In genomic region chrX:117990438-117990837, GRCh38 we compare ENCODE assay signal across 35 cellular contexts.
DNase-seq lines count a peak whose midpoint lies in the region; ATAC-seq, FAIRE-seq and TF ChIP-seq lines count a peak whose summit lies in the region.
"Had no signal": no experiment of that assay in that cellular context is flagged by ENCODE, and none has a peak within 500 bp of the region (broad histone marks: within the 10 kb centered on the region; RNA-seq: fewer than 3 reads in every experiment).

No MANE protein-coding gene starts in this region.

- peak overlapping the region; percentile 23; the same call in 1 of the 2 replicates for H3K27ac ChIP-seq in ACC112 (ENCODE audit: low read depth, low read length)
- peak overlapping the region; percentile 74 for H3K27ac ChIP-seq in keratinocyte (ENCODE audit: control insufficient read depth, insufficient read depth, low read length)
- H3K27ac ChIP-seq: colonic mucosa, pancreas, right atrium auricular region, thyroid gland, uterus, VCaP had no signal

- H2AFZ ChIP-seq in ACC112 (ENCODE audit: low read length, unreplicated experiment) (no peak overlapping the region), keratinocyte (ENCODE audit: control insufficient read depth, low read length) (peak overlapping the region; percentile 53)

- no peaks in the 10 kb centered on the region for H3K9me1 ChIP-seq in keratinocyte (ENCODE audit: control insufficient read depth, extremely low read depth, insufficient read depth, low read length)

- H3K9ac ChIP-seq in keratinocyte (ENCODE audit: control insufficient read depth, extremely low read depth, insufficient read depth, low read length) = peak overlapping the region; percentile 19

- H3K4me3 ChIP-seq in ACC112 (ENCODE audit: low read depth, low read length) (no peak overlapping the region), bronchial epithelial cell (ENCODE audit: low read depth, low read length) (no peak overlapping the region), keratinocyte (ENCODE audit: control insufficient read depth in 2 of 3, extremely low read depth in 1 of 3, insufficient read depth in 2 of 3, low read depth in 1 of 3, low read length in 3 of 3) (peak overlapping the region in 2 of 3 experiments; percentile 12 to 44)
- H3K4me3 ChIP-seq: colonic mucosa, pancreas, right atrium auricular region, thyroid gland, uterus had no signal

- H3K4me2 ChIP-seq in keratinocyte (ENCODE audit: control insufficient read depth, extremely low read depth, insufficient read depth, low read depth, low read length) = peak overlapping the region; percentile 76

- H3K4me1 ChIP-seq in ACC112 (ENCODE audit: control insufficient read depth, insufficient read depth, low read length, unreplicated experiment) = peaks cover 10% of the 10 kb centered on the region
- H3K4me1 ChIP-seq in keratinocyte (ENCODE audit: control insufficient read depth, extremely low read depth, insufficient read depth, low read length) = peaks cover 31% of the 10 kb centered on the region
- H3K4me1 ChIP-seq: colonic mucosa, pancreas, thyroid gland, uterus had no signal

- no peaks in the 10 kb centered on the region for H3K79me2 ChIP-seq in ACC112 (ENCODE audit: control insufficient read depth, insufficient read depth, low read length, unreplicated experiment)
- no peaks in the 10 kb centered on the region for H3K79me2 ChIP-seq in keratinocyte (ENCODE audit: control insufficient read depth, insufficient read depth, low read length)

- dilution Hi-C loops in keratinocyte (cut with MboI; ENCODE audit: extremely low pct_ligation_motif_present, low sequenced_read_pairs) = no loop called here

- H3K27me3 ChIP-seq in ACC112 (ENCODE audit: insufficient read depth, low read length) (no peaks in the 10 kb centered on the region), bronchial epithelial cell (ENCODE audit: control insufficient read depth, insufficient read depth, low read length) (no peaks in the 10 kb centered on the region), keratinocyte (ENCODE audit: control insufficient read depth, extremely low read depth, insufficient read depth, low read length) (no peaks in the 10 kb centered on the region)
- H3K27me3 ChIP-seq: colonic mucosa, pancreas, right atrium auricular region, thyroid gland, uterus had no signal

- peak; percentile 34 for DNase-seq in M059J (ENCODE audit: low read depth)
- DNase-seq in bronchial epithelial cell (ENCODE audit: low read depth) = peak; percentile 85
- DNase-seq in keratinocyte (ENCODE audit: low read depth, low spot score) = peak; percentile 11
- DNase-seq in COR-L47 (lab: John Stamatoyannopoulos, UW) = no peak
- no peak for DNase-seq in NCI-H187 treated with DMSO at 0.1 percent for 48 hours (lab: John Stamatoyannopoulos, UW)
- no peak for DNase-seq in COLO668 (lab: John Stamatoyannopoulos, UW; ENCODE audit: unreplicated experiment)
- DNase-seq: activated CD4-positive, alpha-beta T cell treated with anti-CD3 and anti-CD28 coated beads for 4 hours; activated naive CD4-positive, alpha-beta T cell treated with anti-CD3 and anti-CD28 coated beads, Interleukin-2, amount 50 U/mL, for 16 hours; amygdala; CD8-positive, alpha-beta memory T cell; colonic mucosa; DMS79; effector CD4-positive, alpha-beta T cell; H9; Karpas-422; left colon; NCI-H1436; NCI-H2081 treated with DMSO at 0.1 percent for 48 hours; NCI-H446; NCI-H748 treated with DMSO at 0.1 percent for 48 hours; nephron progenitor cell; pancreas; SHP77 treated with DMSO at 0.1 percent for 48 hours; stimulated activated CD4-positive, alpha-beta T cell treated with anti-CD3 and anti-CD28 coated beads, Interleukin-1b, Interleukin-23, amount 100 ng/mL, for 48 hours; stimulated activated naive CD8-positive, alpha-beta T cell treated with anti-CD3 and anti-CD28 coated beads, Interleukin-15, amount 100 ng/mL, for 72 hours; T-helper 9 cell; thyroid gland; uterus had no signal

- FAIRE-seq in bronchial epithelial cell (lab: Jason Lieb, UNC) (no peak), keratinocyte (lab: Jason Lieb, UNC) (peak; percentile 73)
- FAIRE-seq: A204.1, frontal cortex, G401.6 had no signal

- no peaks in the 10 kb centered on the region for H3K36me3 ChIP-seq in ACC112 (ENCODE audit: insufficient read depth, low read length)
- no peaks in the 10 kb centered on the region for H3K36me3 ChIP-seq in bronchial epithelial cell (ENCODE audit: control insufficient read depth, insufficient read depth, low read length)
- no peaks in the 10 kb centered on the region for H3K36me3 ChIP-seq in keratinocyte (ENCODE audit: control insufficient read depth in 2 of 2, extremely low read depth in 1 of 2, insufficient read depth in 2 of 2, low read length in 2 of 2)
- H3K36me3 ChIP-seq: colonic mucosa, pancreas, right atrium auricular region, thyroid gland, uterus had no signal

- no peak for ATAC-seq in HG03571 (IDR thresholded peaks at IDR 0.05; ENCODE audit: unreplicated experiment)
- ATAC-seq: pancreas; stimulated activated naive CD8-positive, alpha-beta T cell treated with anti-CD3 and anti-CD28 coated beads, Interleukin-15, amount 100 ng/mL, for 72 hours had no signal

- TF ChIP-seq CTCF in bronchial epithelial cell (IDR thresholded peaks at IDR 0.05; ENCODE audit: insufficient read depth, low read length, severe bottlenecking) (no peak), keratinocyte (optimal IDR thresholded peaks at IDR 0.05 in 1 of 3, IDR thresholded peaks at IDR 0.05 in 1 of 3, conservative IDR thresholded peaks at IDR 0.05 in 1 of 3; ENCODE audit: extremely low read depth in 1 of 3, insufficient read depth in 2 of 3, low read length in 3 of 3) (no peak)

- H4K20me1 ChIP-seq in keratinocyte (ENCODE audit: control insufficient read depth, extremely low read depth, insufficient read depth, low read length) = no peaks in the 10 kb centered on the region

- H3K9me3 ChIP-seq in keratinocyte (ENCODE audit: control insufficient read depth, low read depth, low read length) = no peaks in the 10 kb centered on the region
- H3K9me3 ChIP-seq: colonic mucosa, pancreas, right atrium auricular region, thyroid gland, uterus had no signal

Comparison
In these comparisons a context has a peak if more than half of its experiments do, and no peak if none do; other contexts are left out.
1. H3K4me3 ChIP-seq: peak in keratinocyte (2 of 3); none in ACC112 (single experiment) and bronchial epithelial cell (single experiment).
2. DNase-seq: peak in M059J (single experiment), bronchial epithelial cell (single experiment) and keratinocyte (single experiment); none in COR-L47 (single experiment), NCI-H187 treated with DMSO at 0.1 percent for 48 hours (single experiment) and COLO668 (single experiment).